In the genomic region with DNA sequence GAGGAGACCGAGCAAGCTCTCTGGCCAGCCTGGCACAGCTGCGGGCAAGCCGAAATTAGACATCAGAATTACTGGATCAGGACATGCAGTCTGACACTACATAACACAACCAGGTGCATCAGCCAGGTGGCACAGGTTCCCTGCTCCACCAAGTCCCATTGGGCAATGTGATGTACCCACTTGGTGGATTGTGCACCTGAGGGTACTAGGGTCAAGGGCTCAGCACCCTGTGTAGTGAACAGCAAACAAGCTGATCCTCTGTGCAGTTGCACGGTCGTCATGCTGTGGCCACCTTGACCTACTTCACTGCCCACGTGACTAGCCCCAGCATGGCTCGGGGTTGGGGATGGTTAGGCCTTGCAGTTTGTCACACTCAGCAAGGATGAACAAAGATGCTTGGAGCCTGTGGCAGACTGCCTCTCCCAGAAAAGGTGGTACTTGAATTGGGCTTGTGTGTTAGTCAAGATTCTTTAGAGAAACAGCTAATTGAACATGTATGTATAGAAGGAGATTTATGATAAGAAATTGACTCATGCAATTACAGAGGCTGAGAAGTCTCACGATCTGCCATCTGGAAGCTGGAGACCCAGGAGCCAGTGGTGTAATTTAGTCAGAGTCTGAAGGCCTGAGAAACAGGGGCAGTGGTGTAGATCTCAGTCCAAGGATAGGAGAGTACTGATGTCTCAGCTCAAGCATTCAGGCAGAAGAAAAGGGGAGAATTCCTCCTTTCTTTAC, we compare ENCODE assay signal across 16 cellular contexts.
"Had no signal": no experiment of that assay in that cellular context is flagged by ENCODE, and none has a peak within 500 bp of the region (broad histone marks: within the 10 kb centered on the region; RNA-seq: fewer than 3 reads in every experiment).

No MANE protein-coding gene starts in this region.

- H3K4me3 ChIP-seq: body of pancreas, psoas muscle, upper lobe of right lung had no signal

- H3K27me3 Mint-ChIP-seq: activated naive CD4-positive, alpha-beta T cell treated with anti-CD3 and anti-CD28 coated beads, Interleukin-2, amount 50 U/mL, for 24 hours; dendritic cell treated with granulocyte-macrophage colony-stimulating factor and Interleukin-4, amounts not matched to agents 40 ng/mL and 50 ng/mL, for 4 days had no signal

- H3K36me3 Mint-ChIP-seq: naive thymus-derived CD4-positive, alpha-beta T cell had no signal

- H3K9me3 ChIP-seq: body of pancreas, psoas muscle, upper lobe of right lung had no signal

- DNase-seq: activated CD8-positive, alpha-beta memory T cell treated with anti-CD3 and anti-CD28 coated beads, Interleukin-2, amount 50 U/mL, for 4 hours; amniotic stem cell; body of pancreas; effector memory CD8-positive, alpha-beta T cell; erythroblast; occipital lobe; psoas muscle; stimulated activated naive CD4-positive, alpha-beta T cell treated with Interleukin-2 at 50 U/mL for 16 hours; T1000; upper lobe of right lung had no signal

- FAIRE-seq: islet of Langerhans had no signal

- H3K4me3 Mint-ChIP-seq: activated CD8-positive, alpha-beta T cell treated with anti-CD3 and anti-CD28 coated beads for 36 hours; activated naive CD4-positive, alpha-beta T cell treated with anti-CD3 and anti-CD28 coated beads, Interleukin-2, amount 50 U/mL, for 24 hours; dendritic cell treated with granulocyte-macrophage colony-stimulating factor and Interleukin-4, amounts not matched to agents 40 ng/mL and 50 ng/mL, for 4 days; effector memory CD8-positive, alpha-beta T cell; naive thymus-derived CD4-positive, alpha-beta T cell had no signal

- H3K27ac ChIP-seq: body of pancreas, psoas muscle, upper lobe of right lung had no signal

- H3K27ac Mint-ChIP-seq: activated CD8-positive, alpha-beta T cell treated with anti-CD3 and anti-CD28 coated beads for 36 hours; activated naive CD4-positive, alpha-beta T cell treated with anti-CD3 and anti-CD28 coated beads, Interleukin-2, amount 50 U/mL, for 24 hours; dendritic cell treated with granulocyte-macrophage colony-stimulating factor and Interleukin-4, amounts not matched to agents 40 ng/mL and 50 ng/mL, for 4 days; effector memory CD8-positive, alpha-beta T cell; naive thymus-derived CD4-positive, alpha-beta T cell had no signal

- H3K27me3 ChIP-seq: body of pancreas, upper lobe of right lung had no signal

- H3K9me3 Mint-ChIP-seq: activated CD8-positive, alpha-beta T cell treated with anti-CD3 and anti-CD28 coated beads for 36 hours; activated naive CD4-positive, alpha-beta T cell treated with anti-CD3 and anti-CD28 coated beads, Interleukin-2, amount 50 U/mL, for 24 hours; dendritic cell treated with granulocyte-macrophage colony-stimulating factor and Interleukin-4, amounts not matched to agents 40 ng/mL and 50 ng/mL, for 4 days had no signal

- H3K4me1 ChIP-seq: body of pancreas, psoas muscle, upper lobe of right lung had no signal

- ATAC-seq: body of pancreas; effector memory CD8-positive, alpha-beta T cell; naive thymus-derived CD4-positive, alpha-beta T cell; psoas muscle; sciatic nerve; upper lobe of right lung had no signal

- H3K4me1 Mint-ChIP-seq: activated naive CD4-positive, alpha-beta T cell treated with anti-CD3 and anti-CD28 coated beads, Interleukin-2, amount 50 U/mL, for 24 hours had no signal
